In genomic region chr1:6554031-6554906, GRCh38 we compare ENCODE assay signal across 8 cellular contexts. TPM values are rescaled to one million over a fixed set of nuclear protein-coding genes. Genes with fewer than 3 reads are reported as not detected.
DNase-seq lines count a peak whose midpoint lies in the region; ATAC-seq and TF ChIP-seq lines count a peak whose summit lies in the region.

Gene NOL9, minus strand, starts transcription at chr1:6554513. Its CDS starts 11 bp downstream, at chr1:6554502.

- no peaks in the 10 kb centered on the region for H3K27me3 ChIP-seq in mucosa of rectum (ENCODE audit: control insufficient read depth in 2 of 2, insufficient read depth in 2 of 2, low read length in 2 of 2)

- peak within 1 kb of the TSS in 1 of 2 donors; percentile 16 for H3K27ac ChIP-seq in mucosa of rectum (ENCODE audit: low read depth in 2 of 2, low read length in 2 of 2)

- peak; percentile 81 for DNase-seq in DMS153 (lab: John Stamatoyannopoulos, UW)
- DNase-seq in HuH-7.5 (ENCODE audit: low spot score) = peak; percentile 92
- DNase-seq in OCI-M1 (lab: John Stamatoyannopoulos, UW) = peak; percentile 96
- DNase-seq in activated T-cell treated with anti-CD3 and anti-CD28 coated beads for 4 hours = peak; percentile 92
- peak; percentile 20 for DNase-seq in epithelial cell of proximal tubule (ENCODE audit: low read depth)
- peak; percentile 97 for DNase-seq in stimulated activated CD8-positive, alpha-beta memory T cell treated with anti-CD3 and anti-CD28 coated beads, Interleukin-4, amount 100 ng/mL, for 48 hours

- peak within 1 kb of the TSS; percentile 99 for H3K4me3 ChIP-seq in epithelial cell of proximal tubule (ENCODE audit: low read depth, low read length)
- peak within 1 kb of the TSS; percentile 88 to 91 for H3K4me3 ChIP-seq in mucosa of rectum (ENCODE audit: low read length in 2 of 2)

- peak within 1 kb of the TSS; percentile 79 to 87 for H3K9ac ChIP-seq in mucosa of rectum (ENCODE audit: low read depth in 1 of 2, low read length in 2 of 2)

- H3K9me3 ChIP-seq in mucosa of rectum (ENCODE audit: control insufficient read depth in 2 of 2, low read length in 2 of 2) = no peaks in the 10 kb centered on the region

- H3K4me1 ChIP-seq in mucosa of rectum (ENCODE audit: control insufficient read depth in 2 of 2, insufficient read depth in 2 of 2, low read length in 2 of 2) = peaks cover 8 to 16% of the 10 kb centered on the region in 2 donors

- peaks cover 5 to 12% of the 10 kb centered on the region in 2 donors for H3K36me3 ChIP-seq in mucosa of rectum (ENCODE audit: control insufficient read depth in 2 of 2, insufficient read depth in 2 of 2, low read length in 2 of 2)

- TF ChIP-seq CTCF in epithelial cell of proximal tubule (conservative IDR thresholded peaks at IDR 0.05; ENCODE audit: low read depth, low read length) = peak; percentile 78

- peak; percentile 89 for ATAC-seq in GM21526 (IDR thresholded peaks at IDR 0.05; ENCODE audit: low FRiP score, unreplicated experiment)

RNA-seq across cellular contexts. Expression of gene NOL9, which starts in this region (rescaled TPM):
- 18.5 and 24.7 TPM in 2 replicates for total RNA-seq in epithelial cell of proximal tubule

Comparison
In these comparisons a context has a peak if more than half of its experiments do, and no peak if none do; other contexts are left out.
1. DNase-seq: peak in every context shown above with its lines; median percentile 97 in stimulated activated CD8-positive, alpha-beta memory T cell treated with anti-CD3 and anti-CD28 coated beads, Interleukin-4, amount 100 ng/mL, for 48 hours; 96 in OCI-M1; 92 in HuH-7.5; 92 in activated T-cell treated with anti-CD3 and anti-CD28 coated beads for 4 hours; 81 in DMS153; 20 in epithelial cell of proximal tubule.